13 cellular contexts compared by ENCODE assay signal in the genomic region with DNA sequence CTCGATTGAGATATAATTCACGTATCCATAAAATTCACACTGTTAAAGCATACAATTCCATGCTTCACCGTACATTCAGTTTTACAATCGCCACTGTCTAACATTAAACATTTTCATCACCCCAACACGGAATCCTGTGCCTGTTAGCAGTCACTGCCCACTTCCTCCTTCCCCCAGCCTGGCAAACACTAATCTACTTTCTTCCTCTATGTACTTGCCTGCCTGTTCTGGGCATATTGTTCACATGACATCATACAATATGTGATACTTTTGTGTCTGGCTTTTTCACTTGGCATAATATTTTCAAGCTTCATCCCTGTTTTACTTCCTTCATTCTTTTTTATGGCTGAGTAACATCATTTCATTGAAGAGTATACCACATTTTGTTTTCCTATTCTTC.
DNase-seq lines count a peak whose midpoint lies in the region; ATAC-seq lines count a peak whose summit lies in the region.
"Had no signal": no experiment of that assay in that cellular context is flagged by ENCODE, and none has a peak within 500 bp of the region (broad histone marks: within the 10 kb centered on the region; RNA-seq: fewer than 3 reads in every experiment).

No MANE protein-coding gene starts in this region.

- peaks cover 2% of the 10 kb centered on the region for H3K9me3 Mint-ChIP-seq in activated CD8-positive, alpha-beta memory T cell treated with anti-CD3 and anti-CD28 coated beads, Interleukin-2, amount 10 ng/mL, durations not matched to agents 7 days and 5 days (ENCODE audit: low read depth)
- H3K9me3 Mint-ChIP-seq: activated CD4-positive, alpha-beta T cell treated with anti-CD3 and anti-CD28 coated beads, Interleukin-2, amount 10 ng/mL, durations not matched to agents 7 days and 5 days; activated naive CD4-positive, alpha-beta T cell treated with anti-CD3 and anti-CD28 coated beads for 36 hours; dendritic cell treated with granulocyte-macrophage colony-stimulating factor and Interleukin-4, amounts not matched to agents 40 ng/mL and 50 ng/mL, for 4 days had no signal

- intact Hi-C loops in Right ventricle myocardium superior (cut with DNase I), result no loop called here

- CTCF ChIA-PET in activated CD8-positive, alpha-beta memory T cell treated with anti-CD3 and anti-CD28 coated beads, Interleukin-2, amount 10 ng/mL, durations not matched to agents 7 days and 5 days (lab: Charles Lee), result no interaction called here

- DNase-seq in AG20443 (ENCODE audit: low spot score) (peak; percentile 13), SKM-1 (lab: John Stamatoyannopoulos, UW; ENCODE audit: unreplicated experiment) (peak; percentile 15), Right ventricle myocardium superior (no peak), activated T-cell treated with anti-CD3 and anti-CD28 coated beads for 4 hours (no peak)
- no peak for DNase-seq in activated CD8-positive, alpha-beta memory T cell treated with anti-CD3 and anti-CD28 coated beads, Interleukin-2, amount 10 ng/mL, durations not matched to agents 7 days and 5 days
- DNase-seq: activated CD4-positive, alpha-beta T cell treated with anti-CD3 and anti-CD28 coated beads, Interleukin-2, amount 10 ng/mL, durations not matched to agents 7 days and 5 days; activated naive CD4-positive, alpha-beta T cell treated with anti-CD3 and anti-CD28 coated beads for 36 hours; NCI-H2107; stimulated activated CD8-positive, alpha-beta memory T cell treated with anti-CD3 and anti-CD28 coated beads, Interleukin-4, amount 100 ng/mL, for 48 hours had no signal

- ATAC-seq in GM18907 (IDR thresholded peaks at IDR 0.05; ENCODE audit: unreplicated experiment) (peak; percentile 88), Right ventricle myocardium superior (ENCODE audit: poor library complexity) (peak; percentile 73), HG02870 (IDR thresholded peaks at IDR 0.05; ENCODE audit: unreplicated experiment) (no peak), HG02571 (IDR thresholded peaks at IDR 0.05; ENCODE audit: unreplicated experiment) (no peak)
- no peak for ATAC-seq in activated CD8-positive, alpha-beta memory T cell treated with anti-CD3 and anti-CD28 coated beads, Interleukin-2, amount 10 ng/mL, durations not matched to agents 7 days and 5 days

- no peaks in the 10 kb centered on the region for H3K27me3 Mint-ChIP-seq in activated CD8-positive, alpha-beta memory T cell treated with anti-CD3 and anti-CD28 coated beads, Interleukin-2, amount 10 ng/mL, durations not matched to agents 7 days and 5 days
- H3K27me3 Mint-ChIP-seq: activated CD4-positive, alpha-beta T cell treated with anti-CD3 and anti-CD28 coated beads, Interleukin-2, amount 10 ng/mL, durations not matched to agents 7 days and 5 days; dendritic cell treated with granulocyte-macrophage colony-stimulating factor and Interleukin-4, amounts not matched to agents 40 ng/mL and 50 ng/mL, for 4 days had no signal

- H3K4me3 Mint-ChIP-seq in activated CD8-positive, alpha-beta memory T cell treated with anti-CD3 and anti-CD28 coated beads, Interleukin-2, amount 10 ng/mL, durations not matched to agents 7 days and 5 days, result no peak overlapping the region
- H3K4me3 Mint-ChIP-seq: activated CD4-positive, alpha-beta T cell treated with anti-CD3 and anti-CD28 coated beads, Interleukin-2, amount 10 ng/mL, durations not matched to agents 7 days and 5 days; activated naive CD4-positive, alpha-beta T cell treated with anti-CD3 and anti-CD28 coated beads for 36 hours; dendritic cell treated with granulocyte-macrophage colony-stimulating factor and Interleukin-4, amounts not matched to agents 40 ng/mL and 50 ng/mL, for 4 days had no signal

- H3K36me3 Mint-ChIP-seq in activated CD8-positive, alpha-beta memory T cell treated with anti-CD3 and anti-CD28 coated beads, Interleukin-2, amount 10 ng/mL, durations not matched to agents 7 days and 5 days, result no peaks in the 10 kb centered on the region

- no peak overlapping the region for H3K27ac Mint-ChIP-seq in activated CD8-positive, alpha-beta memory T cell treated with anti-CD3 and anti-CD28 coated beads, Interleukin-2, amount 10 ng/mL, durations not matched to agents 7 days and 5 days
- H3K27ac Mint-ChIP-seq: activated CD4-positive, alpha-beta T cell treated with anti-CD3 and anti-CD28 coated beads, Interleukin-2, amount 10 ng/mL, durations not matched to agents 7 days and 5 days; activated naive CD4-positive, alpha-beta T cell treated with anti-CD3 and anti-CD28 coated beads for 36 hours; dendritic cell treated with granulocyte-macrophage colony-stimulating factor and Interleukin-4, amounts not matched to agents 40 ng/mL and 50 ng/mL, for 4 days had no signal

- no peaks in the 10 kb centered on the region for H3K4me1 Mint-ChIP-seq in activated CD8-positive, alpha-beta memory T cell treated with anti-CD3 and anti-CD28 coated beads, Interleukin-2, amount 10 ng/mL, durations not matched to agents 7 days and 5 days

Comparison
In these comparisons a context has a peak if more than half of its experiments do, and no peak if none do; other contexts are left out.
1. DNase-seq: peak in AG20443 (single experiment) and SKM-1 (single experiment); none in Right ventricle myocardium superior (single experiment), activated T-cell treated with anti-CD3 and anti-CD28 coated beads for 4 hours (single experiment) and activated CD8-positive, alpha-beta memory T cell treated with anti-CD3 and anti-CD28 coated beads, Interleukin-2, amount 10 ng/mL, durations not matched to agents 7 days and 5 days (single experiment).
2. ATAC-seq: peak in GM18907 (single experiment) and Right ventricle myocardium superior (single experiment); none in HG02870 (single experiment), HG02571 (single experiment) and activated CD8-positive, alpha-beta memory T cell treated with anti-CD3 and anti-CD28 coated beads, Interleukin-2, amount 10 ng/mL, durations not matched to agents 7 days and 5 days (single experiment).